11 cellular contexts compared by ENCODE assay signal in genomic region chr2:240508832-240509545, GRCh38.
"Had no signal": no experiment of that assay in that cellular context is flagged by ENCODE, and none has a peak within 500 bp of the region (broad histone marks: within the 10 kb centered on the region; RNA-seq: fewer than 3 reads in every experiment).

No MANE protein-coding gene starts in this region.

- H3K27ac ChIP-seq: sigmoid colon, spleen had no signal

- H3K27me3 ChIP-seq: sigmoid colon, spleen had no signal

- H3K4me3 ChIP-seq: sigmoid colon, spleen had no signal

- DNase-seq: activated CD4-positive, alpha-beta T cell treated with anti-CD3 and anti-CD28 coated beads for 48 hours; activated effector memory CD4-positive, alpha-beta T cell treated with Interleukin-2 at 50 U/mL for 16 hours; activated naive CD4-positive, alpha-beta T cell treated with anti-CD3 and anti-CD28 coated beads, Interleukin-2, amount 50 U/mL, for 16 hours; foreskin melanocyte; left ventricle myocardium superior; mesendoderm; nephron progenitor cell; sigmoid colon had no signal

- H3K9me3 ChIP-seq: sigmoid colon, spleen had no signal

- ATAC-seq: left ventricle myocardium superior; stimulated activated effector memory CD8-positive, alpha-beta T cell treated with anti-CD3 and anti-CD28 coated beads, Interleukin-12 subunit alpha, Interleukin-12 subunit beta, amount 100 ng/mL, for 72 hours; WTC11 had no signal
